ENCODE assay signal across 1 cellular context in genomic region chr7:47762746-47763062, GRCh38.
TF ChIP-seq lines count a peak whose summit lies in the region.

No MANE protein-coding gene starts in this region.

TF ChIP-seq in HepG2, 621 proteins besides CTCF, POLR2A, EP300 and RAD21 (continued from another document):
- TF ChIP-seq AKNA (CRISPR knock-in tag; IDR thresholded peaks at IDR 0.05; ENCODE audit: borderline replicate concordance) (no peak), ZNF362 (CRISPR knock-in tag; IDR thresholded peaks at IDR 0.05; ENCODE audit: borderline replicate concordance) (no peak), GABPA (IDR thresholded peaks at IDR 0.05; ENCODE audit: low read depth, low read length) (no peak), GABPA (CRISPR knock-in tag; IDR thresholded peaks at IDR 0.05; ENCODE audit: low read depth) (no peak), HCFC1 (IDR thresholded peaks at IDR 0.05; ENCODE audit: low read depth, low read length) (no peak)
